ENCODE assay signal across 10 cellular contexts in the genomic region with DNA sequence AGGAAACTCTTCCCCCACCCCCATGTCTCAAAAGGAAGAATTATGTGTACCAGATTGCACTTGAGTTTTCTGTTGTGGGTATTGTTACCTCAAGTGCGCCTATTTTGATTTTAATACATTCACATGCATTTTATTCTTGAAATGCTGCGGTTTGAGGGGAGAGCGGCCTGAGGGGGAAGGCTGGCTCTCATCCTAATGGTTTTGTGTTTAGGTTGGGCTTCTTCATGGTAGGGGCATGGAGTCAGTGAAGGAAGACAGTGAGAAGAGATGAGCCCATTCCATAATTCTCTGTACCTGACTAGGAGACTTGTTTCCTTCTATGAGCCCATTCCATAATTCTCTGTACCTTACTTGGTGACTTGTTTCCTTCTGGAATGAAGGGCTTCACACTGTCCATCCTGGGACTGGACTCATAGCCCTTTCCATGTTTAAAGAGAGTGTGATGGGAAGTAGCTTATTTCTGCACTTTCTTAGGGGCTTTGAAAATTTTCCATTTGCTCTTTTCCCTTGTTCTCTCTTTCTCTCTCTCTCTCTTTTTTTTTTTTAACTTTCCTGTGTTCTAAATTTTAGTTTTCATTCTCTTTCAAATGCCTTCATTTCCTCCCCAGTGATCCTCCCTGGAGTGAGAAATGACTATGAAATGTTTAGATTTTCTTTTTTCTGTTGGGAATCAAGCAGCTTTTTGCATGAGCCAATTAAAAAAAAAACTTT. TPM values are rescaled to one million over a fixed set of nuclear protein-coding genes. Genes with fewer than 3 reads are reported as not detected.
DNase-seq lines count a peak whose midpoint lies in the region; ATAC-seq and TF ChIP-seq lines count a peak whose summit lies in the region.
"Had no signal": no experiment of that assay in that cellular context is flagged by ENCODE, and none has a peak within 500 bp of the region (broad histone marks: within the 10 kb centered on the region; RNA-seq: fewer than 3 reads in every experiment).

No MANE protein-coding gene starts in this region.

- H3K27ac ChIP-seq in iPS-20b (ENCODE audit: low read length) (no peak overlapping the region), tibial artery (peak overlapping the region; percentile 98 to 99), lower lobe of right lung (no peak overlapping the region)

- intact Hi-C loops in tibial artery (cut with DNase I; ENCODE audit: low total_unique reads) (loop anchor here (2.0 to 10.0 kb wide), 3 partner anchors 21 to 83 kb away; no protein-coding TSS in a partner anchor), lower lobe of right lung (cut with DNase I) (no loop called here)

- peaks cover 13% of the 10 kb centered on the region for H3K4me1 Mint-ChIP-seq in activated naive CD4-positive, alpha-beta T cell treated with anti-CD3 and anti-CD28 coated beads, Interleukin-2, amount 50 U/mL, for 24 hours
- H3K4me1 Mint-ChIP-seq in activated CD8-positive, alpha-beta T cell treated with anti-CD3 and anti-CD28 coated beads, Interleukin-2, amount 10 ng/mL, durations not matched to agents 7 days and 5 days (ENCODE audit: low read depth), result peaks cover 35% of the 10 kb centered on the region

- no peaks in the 10 kb centered on the region for H3K36me3 Mint-ChIP-seq in activated naive CD4-positive, alpha-beta T cell treated with anti-CD3 and anti-CD28 coated beads, Interleukin-2, amount 50 U/mL, for 24 hours
- peaks cover 0 to 28% of the 10 kb centered on the region in 2 donors for H3K36me3 Mint-ChIP-seq in activated naive CD4-positive, alpha-beta T cell treated with anti-CD3 and anti-CD28 coated beads, Interleukin-2, amount 50 U/mL, for 72 hours
- peaks cover 33% of the 10 kb centered on the region for H3K36me3 Mint-ChIP-seq in activated CD8-positive, alpha-beta T cell treated with anti-CD3 and anti-CD28 coated beads, Interleukin-2, amount 10 ng/mL, durations not matched to agents 7 days and 5 days (ENCODE audit: low read depth)

- peak overlapping the region; percentile 87 for H3K4me3 Mint-ChIP-seq in activated naive CD4-positive, alpha-beta T cell treated with anti-CD3 and anti-CD28 coated beads, Interleukin-2, amount 50 U/mL, for 24 hours
- peak overlapping the region; percentile 79 for H3K4me3 Mint-ChIP-seq in activated CD8-positive, alpha-beta T cell treated with anti-CD3 and anti-CD28 coated beads, Interleukin-2, amount 10 ng/mL, durations not matched to agents 7 days and 5 days

- H3K27me3 Mint-ChIP-seq in activated naive CD4-positive, alpha-beta T cell treated with anti-CD3 and anti-CD28 coated beads, Interleukin-2, amount 50 U/mL, for 24 hours, result peaks cover 35% of the 10 kb centered on the region
- H3K27me3 Mint-ChIP-seq in activated CD8-positive, alpha-beta T cell treated with anti-CD3 and anti-CD28 coated beads, Interleukin-2, amount 10 ng/mL, durations not matched to agents 7 days and 5 days (ENCODE audit: low read depth), result peaks cover 10% of the 10 kb centered on the region

- H3K27me3 ChIP-seq in iPS-20b (ENCODE audit: insufficient read depth, low read length) (peaks cover 63% of the 10 kb centered on the region), tibial artery (no peaks in the 10 kb centered on the region), lower lobe of right lung (ENCODE audit: low read depth) (peaks cover 17% of the 10 kb centered on the region)

- H3K36me3 ChIP-seq in iPS-20b (ENCODE audit: insufficient read depth, low read depth, low read length) (peaks cover 4% of the 10 kb centered on the region; the same call in 1 of the 2 replicates), tibial artery (no peaks in the 10 kb centered on the region), lower lobe of right lung (no peaks in the 10 kb centered on the region)
- H3K36me3 ChIP-seq: tibial nerve had no signal

- H3K9me3 ChIP-seq in iPS-20b (ENCODE audit: insufficient read depth, low read depth, low read length) (no peaks in the 10 kb centered on the region), tibial artery (no peaks in the 10 kb centered on the region), lower lobe of right lung (no peaks in the 10 kb centered on the region)
- H3K9me3 ChIP-seq: tibial nerve had no signal

- no peak overlapping the region for H3K27ac Mint-ChIP-seq in activated naive CD4-positive, alpha-beta T cell treated with anti-CD3 and anti-CD28 coated beads, Interleukin-2, amount 50 U/mL, for 24 hours
- H3K27ac Mint-ChIP-seq in activated naive CD4-positive, alpha-beta T cell treated with anti-CD3 and anti-CD28 coated beads, Interleukin-2, amount 50 U/mL, for 72 hours, result no peak overlapping the region
- H3K27ac Mint-ChIP-seq in activated CD8-positive, alpha-beta T cell treated with anti-CD3 and anti-CD28 coated beads, Interleukin-2, amount 10 ng/mL, durations not matched to agents 7 days and 5 days, result no peak overlapping the region

- H3K4me3 ChIP-seq in iPS-20b (ENCODE audit: low read length) (peak overlapping the region; percentile 79), tibial artery (peak overlapping the region; percentile 69 to 94), lower lobe of right lung (no peak overlapping the region)

- H3K9ac ChIP-seq in iPS-20b (ENCODE audit: low read depth, low read length), result peak overlapping the region; percentile 76; the same call in 1 of the 2 replicates

- no peak for DNase-seq in activated naive CD4-positive, alpha-beta T cell treated with anti-CD3 and anti-CD28 coated beads, Interleukin-2, amount 50 U/mL, for 72 hours (ENCODE audit: low spot score in 2 of 2)
- no peak for DNase-seq in activated CD8-positive, alpha-beta T cell treated with anti-CD3 and anti-CD28 coated beads, Interleukin-2, amount 10 ng/mL, durations not matched to agents 7 days and 5 days
- DNase-seq in tibial artery (no peak), lower lobe of right lung (no peak), NCI-H510A treated with DMSO at 0.1 percent for 48 hours (lab: John Stamatoyannopoulos, UW) (no peak), NCI-H226 (no peak)
- DNase-seq: DND-41 had no signal

- no peak for ATAC-seq in activated naive CD4-positive, alpha-beta T cell treated with anti-CD3 and anti-CD28 coated beads, Interleukin-2, amount 50 U/mL, for 72 hours
- ATAC-seq in activated CD8-positive, alpha-beta T cell treated with anti-CD3 and anti-CD28 coated beads, Interleukin-2, amount 10 ng/mL, durations not matched to agents 7 days and 5 days, result no peak
- ATAC-seq in lower lobe of right lung, result no peak

- H3K4me1 ChIP-seq in iPS-20b (ENCODE audit: insufficient read depth, low read length) (peaks cover 45% of the 10 kb centered on the region), tibial artery (peaks cover 0 to 27% (median 18%) of the 10 kb centered on the region in 4 donors), lower lobe of right lung (peaks cover 7% of the 10 kb centered on the region)

- POLR2A ChIA-PET in activated CD8-positive, alpha-beta T cell treated with anti-CD3 and anti-CD28 coated beads, Interleukin-2, amount 10 ng/mL, durations not matched to agents 7 days and 5 days (lab: Charles Lee), result no interaction called here

- CTCF ChIA-PET in activated CD8-positive, alpha-beta T cell treated with anti-CD3 and anti-CD28 coated beads, Interleukin-2, amount 10 ng/mL, durations not matched to agents 7 days and 5 days (lab: Charles Lee), result interaction anchor here (1.0 to 1.5 kb wide), 3 partner anchors 59 to 87 kb away, joined by 3 read pairs; no protein-coding TSS in a partner anchor

- no peak for TF ChIP-seq CTCF in tibial artery (IDR thresholded peaks at IDR 0.05)
- TF ChIP-seq CTCF in lower lobe of right lung (IDR thresholded peaks at IDR 0.05), result no peak

- no peaks in the 10 kb centered on the region for H3K9me3 Mint-ChIP-seq in activated naive CD4-positive, alpha-beta T cell treated with anti-CD3 and anti-CD28 coated beads, Interleukin-2, amount 50 U/mL, for 24 hours
- no peaks in the 10 kb centered on the region for H3K9me3 Mint-ChIP-seq in activated naive CD4-positive, alpha-beta T cell treated with anti-CD3 and anti-CD28 coated beads, Interleukin-2, amount 50 U/mL, for 72 hours
- H3K9me3 Mint-ChIP-seq in activated CD8-positive, alpha-beta T cell treated with anti-CD3 and anti-CD28 coated beads, Interleukin-2, amount 10 ng/mL, durations not matched to agents 7 days and 5 days (ENCODE audit: insufficient read depth), result no peaks in the 10 kb centered on the region

RNA-seq across cellular contexts. Expression of a gene that starts 1.9 kb away (rescaled TPM):
- 100 to 1,000 TPM in 1 of 2 donors, 1 to 10 TPM in 1; 3.1 to 109 TPM for total RNA-seq in activated naive CD4-positive, alpha-beta T cell treated with anti-CD3 and anti-CD28 coated beads, Interleukin-2, amount 50 U/mL, for 72 hours
- 100 to 1,000 TPM; 108 to 112 TPM for total RNA-seq in activated CD8-positive, alpha-beta T cell treated with anti-CD3 and anti-CD28 coated beads, Interleukin-2, amount 10 ng/mL, durations not matched to agents 7 days and 5 days
- total RNA-seq in lower lobe of right lung, result 7.0 TPM

Comparison
In these comparisons a context has a peak if more than half of its experiments do, and no peak if none do; other contexts are left out.
1. H3K27ac ChIP-seq: peak in tibial artery (2 of 2); none in iPS-20b (single experiment) and lower lobe of right lung (single experiment).